Comparison of ENCODE assay signal across 10 cellular contexts in the genomic region with DNA sequence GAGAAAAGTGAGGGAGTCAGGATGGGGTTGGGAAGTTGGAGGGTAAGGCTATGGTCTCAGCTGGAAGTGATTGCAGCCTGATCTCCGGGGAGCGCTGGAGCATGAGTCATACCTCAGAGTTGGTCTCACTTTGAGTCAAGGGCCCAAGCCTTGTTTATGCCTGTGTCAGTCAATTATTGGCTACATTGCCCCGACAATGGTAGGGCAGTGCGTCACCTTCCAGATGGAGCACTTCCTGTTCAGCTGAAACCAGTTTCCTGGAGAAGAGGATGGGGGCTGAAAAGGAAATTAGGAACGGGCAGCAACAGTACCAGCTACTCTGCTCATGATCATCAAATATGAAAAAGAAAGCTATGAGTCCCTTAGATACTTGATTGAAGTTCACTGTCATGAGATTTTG.
DNase-seq lines count a peak whose midpoint lies in the region; ATAC-seq and TF ChIP-seq lines count a peak whose summit lies in the region.
"Had no signal": no experiment of that assay in that cellular context is flagged by ENCODE, and none has a peak within 500 bp of the region (broad histone marks: within the 10 kb centered on the region; RNA-seq: fewer than 3 reads in every experiment).

No MANE protein-coding gene starts in this region.

- DNase-seq in A172 (ENCODE audit: low spot score), result peak; percentile 93
- DNase-seq in RWPE1 (ENCODE audit: low spot score), result peak; percentile 44
- peak; percentile 26 for DNase-seq in epithelial cell of proximal tubule (ENCODE audit: low read depth)
- no peak for DNase-seq in anterior cingulate cortex (lab: John Stamatoyannopoulos, UW)
- no peak for DNase-seq in amygdala (lab: John Stamatoyannopoulos, UW)
- no peak for DNase-seq in KG1 (lab: John Stamatoyannopoulos, UW)
- DNase-seq: NCI-H2029, psoas muscle had no signal

- POLR2A ChIA-PET in RWPE1 (lab: Yijun Ruan, JAX; ENCODE audit: low non-redundant PET), result no interaction called here

- TF ChIP-seq CTCF in RWPE1 (conservative IDR thresholded peaks at IDR 0.05; ENCODE audit: low read depth) (no peak), epithelial cell of proximal tubule (conservative IDR thresholded peaks at IDR 0.05; ENCODE audit: low read depth, low read length) (no peak)

- no peak overlapping the region for H3K4me3 ChIP-seq in epithelial cell of proximal tubule (ENCODE audit: low read depth, low read length)
- H3K4me3 ChIP-seq: psoas muscle had no signal

- ATAC-seq in GM21619 (IDR thresholded peaks at IDR 0.05; ENCODE audit: unreplicated experiment), result peak; percentile 65
- ATAC-seq in GM21723 (IDR thresholded peaks at IDR 0.05; ENCODE audit: unreplicated experiment), result no peak
- ATAC-seq: psoas muscle had no signal

- CTCF ChIA-PET in RWPE1 (lab: Yijun Ruan, JAX), result interaction anchor here (0.6 to 0.7 kb wide), 2 partner anchors 202 to 427 kb away, joined by 3 to 6 read pairs; no protein-coding TSS in a partner anchor

- no peak overlapping the region for H3K27ac ChIP-seq in RWPE1
- H3K27ac ChIP-seq: psoas muscle had no signal

Comparison
In these comparisons a context has a peak if more than half of its experiments do, and no peak if none do; other contexts are left out.
1. DNase-seq: peak in A172 (single experiment), RWPE1 (single experiment) and epithelial cell of proximal tubule (single experiment); none in anterior cingulate cortex (0 of 58), amygdala (0 of 56) and KG1 (single experiment).